ENCODE assay signal across 8 cellular contexts in the genomic region with DNA sequence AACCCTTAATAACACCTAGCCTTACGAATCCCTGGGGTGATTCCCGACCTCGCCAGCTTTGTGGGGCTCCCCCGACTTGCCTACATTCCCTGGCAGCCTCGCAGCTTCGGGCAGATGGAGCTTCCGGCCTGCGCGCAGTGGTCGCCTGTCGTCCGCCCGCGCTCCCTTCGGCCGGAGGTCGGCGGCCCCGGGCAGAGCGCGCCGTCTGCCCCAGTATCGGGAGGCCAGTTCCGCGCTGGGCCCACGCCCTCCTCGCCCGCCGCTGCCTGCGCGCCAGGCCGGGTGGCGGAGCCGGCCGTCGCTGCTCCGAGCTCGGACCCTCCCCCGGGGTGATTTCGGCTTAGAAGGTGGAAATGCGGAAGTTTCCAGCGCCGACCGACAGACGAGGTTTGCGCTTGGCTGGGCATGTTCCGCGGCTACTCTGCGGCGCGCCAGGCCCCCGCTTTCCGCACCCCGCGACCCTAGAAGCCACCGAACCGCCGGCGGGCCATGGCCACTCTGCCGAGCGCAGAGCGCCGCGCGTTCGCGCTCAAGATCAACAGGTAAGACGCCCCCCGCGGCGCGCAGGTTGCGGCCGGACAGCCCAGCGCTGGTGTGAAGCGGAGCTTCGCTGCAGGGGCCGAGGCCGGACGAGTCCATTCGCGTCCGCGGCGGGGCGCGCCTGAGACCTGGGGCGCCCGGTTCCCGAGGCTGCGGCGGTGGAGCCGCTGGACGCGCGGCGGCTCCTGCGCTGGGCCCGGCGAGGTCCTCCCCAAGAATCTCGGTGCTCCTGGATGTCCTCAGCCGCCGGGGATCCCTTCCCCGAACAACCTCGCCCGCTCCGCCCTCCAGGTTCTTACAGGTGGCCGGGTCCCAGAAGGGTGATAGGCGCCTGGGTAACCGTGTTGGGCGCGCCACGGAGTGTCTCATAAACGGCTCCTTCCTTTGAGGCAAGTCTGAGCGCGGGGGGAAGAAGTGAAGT. TPM values are rescaled to one million over a fixed set of nuclear protein-coding genes. Genes with fewer than 3 reads are reported as not detected.
DNase-seq lines count a peak whose midpoint lies in the region; ATAC-seq, FAIRE-seq and TF ChIP-seq lines count a peak whose summit lies in the region.

TSS of gene DOCK8 (plus strand) at position 378 of the 961 bp plus-strand sequence. CDS start at position 490, 112 bp downstream.

- H3K36me3 Mint-ChIP-seq in MCF 10A (ENCODE audit: insufficient read depth, unreplicated experiment): no peaks in the 10 kb centered on the region

- peaks cover 43% of the 10 kb centered on the region for H3K27me3 ChIP-seq in HUES6 (ENCODE audit: control insufficient read depth, insufficient read depth, low read length)
- peaks cover 9% of the 10 kb centered on the region for H3K27me3 ChIP-seq in layer of hippocampus (ENCODE audit: control insufficient read depth, insufficient read depth, low read length)

- intact Hi-C loops in MCF 10A (cut with micrococcal nuclease): loop anchor here (5.0 kb wide), 1 partner anchor 88 kb away; no protein-coding TSS in a partner anchor

- peaks cover 5% of the 10 kb centered on the region; the same call in 1 of the 2 replicates for H3K4me1 ChIP-seq in HUES6 (ENCODE audit: control insufficient read depth, insufficient read depth, low read length)

- H3K9me3 Mint-ChIP-seq in MCF 10A (ENCODE audit: unreplicated experiment): no peaks in the 10 kb centered on the region

- H3K4me3 ChIP-seq in HUES6 (ENCODE audit: low read depth, low read length): peak within 1 kb of the TSS; percentile 89

- BruUV-seq in MCF 10A (replicated peaks; lab: Mats Ljungman, UMichigan): no TSS peak

- ATAC-seq in GM21360 (IDR thresholded peaks at IDR 0.05; ENCODE audit: unreplicated experiment): peak; percentile 75

- no peak within 1 kb of the TSS for H3K27ac Mint-ChIP-seq in MCF 10A (ENCODE audit: low read depth, unreplicated experiment)

- POLR2A ChIA-PET in MCF 10A (lab: Yijun Ruan, JAX): interaction anchor here (0.6 to 2.2 kb wide), 5 partner anchors 10 to 172 kb away, joined by 3 to 7 read pairs (median 6); no protein-coding TSS in a partner anchor

- peak within 1 kb of the TSS; percentile 54; the same call in 1 of the 2 replicates for H3K27ac ChIP-seq in HUES6 (ENCODE audit: low read depth, low read length)
- peak within 1 kb of the TSS; percentile 81 for H3K27ac ChIP-seq in layer of hippocampus (ENCODE audit: low read depth, low read length)

- FAIRE-seq in D721Med (lab: Jason Lieb, UNC): no peak

- H3K4me3 Mint-ChIP-seq in MCF 10A (ENCODE audit: unreplicated experiment): peak within 1 kb of the TSS; percentile 75

- CTCF ChIA-PET in MCF 10A (lab: Yijun Ruan, JAX): interaction anchor here (0.7 to 1.4 kb wide), 7 partner anchors 9 to 1297 kb away, joined by 3 to 5 read pairs (median 4); no protein-coding TSS in a partner anchor

- H3K36me3 ChIP-seq in HUES6 (ENCODE audit: control insufficient read depth, insufficient read depth, low read length): no peaks in the 10 kb centered on the region

- no peaks in the 10 kb centered on the region for H3K27me3 Mint-ChIP-seq in MCF 10A (ENCODE audit: insufficient read depth, unreplicated experiment)

- TF ChIP-seq CTCF in D721Med (IDR thresholded peaks at IDR 0.05; ENCODE audit: insufficient read depth, missing control alignments): peak; percentile 39
- TF ChIP-seq CTCF in MCF 10A (IDR thresholded peaks at IDR 0.05; ENCODE audit: unreplicated experiment): peak; percentile 48

- no peak for DNase-seq in D721Med (ENCODE audit: insufficient read length, low spot score)
- DNase-seq in T-helper 9 cell: peak; percentile 45
- peak; percentile 74 for DNase-seq in MCF 10A (ENCODE audit: unreplicated experiment)
- DNase-seq in stimulated activated CD4-positive, alpha-beta T cell treated with anti-CD3 and anti-CD28 coated beads, Interleukin-4, amount 100 ng/mL, for 4 hours: peak; percentile 41 to 46
- DNase-seq in NCI-H1048 (lab: John Stamatoyannopoulos, UW): no peak

- no peaks in the 10 kb centered on the region for H3K9me3 ChIP-seq in HUES6 (ENCODE audit: control insufficient read depth, insufficient read depth, low read depth, low read length)

- no peaks in the 10 kb centered on the region for H3K4me1 Mint-ChIP-seq in MCF 10A (ENCODE audit: insufficient read depth, unreplicated experiment)

- H3K9ac ChIP-seq in HUES6 (ENCODE audit: low read length): peak within 1 kb of the TSS; percentile 85

RNA-seq across cellular contexts. Expression of gene DOCK8, which starts in this region (rescaled TPM):
- 5.2 and 5.7 TPM in 2 replicates for total RNA-seq in MCF 10A (2022)

Comparison
In these comparisons a context has a peak if more than half of its experiments do, and no peak if none do; other contexts are left out.
1. DNase-seq: peak in T-helper 9 cell (single experiment), MCF 10A (single experiment) and stimulated activated CD4-positive, alpha-beta T cell treated with anti-CD3 and anti-CD28 coated beads, Interleukin-4, amount 100 ng/mL, for 4 hours (2 of 2); none in D721Med (single experiment) and NCI-H1048 (single experiment).